ENCODE assay signal across 2 cellular contexts in the genomic region with DNA sequence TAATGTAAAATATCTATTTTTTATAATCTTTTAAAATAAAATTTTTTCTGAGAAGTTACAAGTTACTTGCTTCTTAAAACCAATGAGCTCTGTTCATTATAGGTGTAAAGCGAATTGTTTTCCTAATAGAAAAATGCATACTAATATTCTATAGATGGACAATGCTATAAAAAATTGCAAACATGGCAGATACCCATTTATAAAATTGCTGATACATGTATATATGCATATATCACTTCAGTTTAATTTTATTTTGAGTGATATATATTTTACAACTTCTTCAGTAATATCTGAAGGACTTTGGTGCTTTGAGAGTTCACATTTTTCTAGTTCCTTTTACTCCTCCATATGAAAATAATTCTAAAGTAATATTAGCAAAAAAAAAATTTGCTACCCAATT.
TF ChIP-seq lines count a peak whose summit lies in the region.

No MANE protein-coding gene starts in this region.

TF ChIP-seq in HepG2, 621 proteins besides CTCF, POLR2A, EP300 and RAD21:
- no peak for TF ChIP-seq HNRNPLL (IDR thresholded peaks at IDR 0.05; ENCODE audit: low read depth, low read length, poor library complexity, severe bottlenecking)
- TF ChIP-seq MAFF (IDR thresholded peaks at IDR 0.05; ENCODE audit: low read depth, low read length), result peak; percentile 79
- peak; percentile 21 to 78; a peak in 2 of 4 replicates for TF ChIP-seq MAFK (conservative IDR thresholded peaks at IDR 0.05 in 1 of 2, IDR thresholded peaks at IDR 0.05 in 1 of 2; ENCODE audit: low read length in 2 of 2)

TF ChIP-seq in K562, 482 proteins besides CTCF, POLR2A, EP300 and RAD21:
- TF ChIP-seq ZNF134 (CRISPR knock-in tag; conservative IDR thresholded peaks at IDR 0.05) (no peak), NFATC3 (IDR thresholded peaks at IDR 0.05) (no peak), ZNF316 (IDR thresholded peaks at IDR 0.05) (peak; percentile 21; the same call in 1 of the 2 replicates)
